17 cellular contexts compared by ENCODE assay signal in the genomic region with DNA sequence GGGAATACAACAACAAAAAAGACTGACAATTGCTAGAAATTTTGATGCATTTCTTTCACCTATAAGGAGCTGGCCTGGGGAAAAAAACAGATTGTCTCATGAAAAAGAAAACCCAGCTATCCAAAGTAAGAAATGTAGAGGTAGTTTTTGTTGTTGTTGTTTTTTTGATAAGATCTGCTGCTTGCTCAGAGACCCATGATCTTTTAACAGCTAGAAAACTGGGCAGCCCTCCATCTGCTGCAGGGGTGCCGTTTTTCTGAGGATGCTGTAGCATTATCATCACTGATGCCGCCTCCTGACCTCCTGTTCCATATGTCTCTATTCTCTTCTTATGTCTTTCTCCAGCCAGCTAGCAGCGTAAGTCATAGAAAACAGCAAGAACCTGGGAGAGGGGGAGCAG.
DNase-seq lines count a peak whose midpoint lies in the region; ATAC-seq, FAIRE-seq and TF ChIP-seq lines count a peak whose summit lies in the region.
"Had no signal": no experiment of that assay in that cellular context is flagged by ENCODE, and none has a peak within 500 bp of the region (broad histone marks: within the 10 kb centered on the region; RNA-seq: fewer than 3 reads in every experiment).

No MANE protein-coding gene starts in this region.

- H3K9me2 ChIP-seq in GM23338 (ENCODE audit: insufficient read depth) (no peaks in the 10 kb centered on the region), GM23248 (ENCODE audit: insufficient read depth) (no peaks in the 10 kb centered on the region)

- H3K56ac ChIP-seq in H1 (replicated peaks; ENCODE audit: insufficient read length, low read depth, low read length), result no peak overlapping the region

- no peak overlapping the region for H3K18ac ChIP-seq in H1 (ENCODE audit: extremely low read depth, low read length)

- H3K27me3 Mint-ChIP-seq in GM23338 (ENCODE audit: insufficient read depth, low read depth, poor library complexity), result peaks cover 2% of the 10 kb centered on the region
- H3K27me3 Mint-ChIP-seq in nephron progenitor cell (ENCODE audit: low read depth, poor library complexity), result no peaks in the 10 kb centered on the region
- H3K27me3 Mint-ChIP-seq: B cell had no signal

- H3K79me2 ChIP-seq in GM23338 (replicated peaks; ENCODE audit: insufficient read depth) (no peaks in the 10 kb centered on the region), H1 (ENCODE audit: control insufficient read depth in 1 of 2, insufficient read depth in 2 of 2, low read length in 2 of 2) (no peaks in the 10 kb centered on the region), GM23248 (ENCODE audit: insufficient read depth) (no peaks in the 10 kb centered on the region)

- H3K9ac ChIP-seq in H1 (replicated peaks in 1 of 4; ENCODE audit: extremely low read depth in 1 of 4, low read depth in 3 of 4, low read length in 3 of 4) (no peak overlapping the region), GM23248 (no peak overlapping the region)

- no peaks in the 10 kb centered on the region for H3K23me2 ChIP-seq in H1 (ENCODE audit: low read depth, low read length)

- no peak overlapping the region for H2BK12ac ChIP-seq in H1 (ENCODE audit: low read depth, low read length)

- no peak overlapping the region for H3K23ac ChIP-seq in H1 (ENCODE audit: insufficient read length)

- no peak for FAIRE-seq in H1 (lab: Jason Lieb, UNC)
- FAIRE-seq: A204.1, D721Med, GM12891 had no signal

- H4K8ac ChIP-seq in H1 (ENCODE audit: extremely low read depth, insufficient read depth, low read length), result no peak overlapping the region

- H4K20me1 ChIP-seq in GM23338 (replicated peaks; ENCODE audit: insufficient read depth), result no peaks in the 10 kb centered on the region
- H4K20me1 ChIP-seq in H1 (replicated peaks in 1 of 2; ENCODE audit: control insufficient read depth in 1 of 2, insufficient read depth in 2 of 2, low read length in 2 of 2), result no peaks in the 10 kb centered on the region
- H4K20me1 ChIP-seq in GM23248 (ENCODE audit: insufficient read depth), result no peaks in the 10 kb centered on the region

- H3K36me3 ChIP-seq in GM23338 (ENCODE audit: insufficient read depth), result no peaks in the 10 kb centered on the region
- H3K36me3 ChIP-seq in H1 (ENCODE audit: control insufficient read depth in 2 of 4, insufficient read depth in 4 of 4, low read length in 3 of 4), result no peaks in the 10 kb centered on the region
- H3K36me3 ChIP-seq in GM23248 (ENCODE audit: low read depth), result no peaks in the 10 kb centered on the region

- ATAC-seq in GM23338, result peak; percentile 48; the same call in 1 of the 3 replicates
- no peak for ATAC-seq in GM18502 (IDR thresholded peaks at IDR 0.05; ENCODE audit: poor library complexity, unreplicated experiment)
- ATAC-seq in esophagus mucosa, result no peak
- ATAC-seq: CD8-positive, alpha-beta T cell had no signal

- H3K27ac Mint-ChIP-seq in GM23338, result no peak overlapping the region
- peak overlapping the region; percentile 26 for H3K27ac Mint-ChIP-seq in nephron progenitor cell
- H3K27ac Mint-ChIP-seq: B cell; CD8-positive, alpha-beta T cell had no signal

- TF ChIP-seq EP300 in H1 (IDR thresholded peaks at IDR 0.05; ENCODE audit: borderline replicate concordance in 1 of 2, low read depth in 2 of 2, low read length in 2 of 2), result no peak

- H2BK20ac ChIP-seq in H1 (ENCODE audit: low read length), result no peak overlapping the region

- no peak for TF ChIP-seq POLR2A in H1 (IDR thresholded peaks at IDR 0.05; ENCODE audit: control extremely low read depth in 1 of 2, low read depth in 2 of 2, low read length in 2 of 2)

- H3K9me3 ChIP-seq in H1 (ENCODE audit: insufficient read depth in 2 of 2, low read depth in 1 of 2, low read length in 1 of 2) (no peaks in the 10 kb centered on the region), GM23248 (ENCODE audit: low read depth) (no peaks in the 10 kb centered on the region)

- TF ChIP-seq CTCF in GM23338 (conservative IDR thresholded peaks at IDR 0.05; ENCODE audit: low read depth in 2 of 2) (no peak), H1 (IDR thresholded peaks at IDR 0.05; ENCODE audit: control extremely low read depth in 1 of 3, insufficient read depth in 1 of 3, low read depth in 1 of 3, low read length in 3 of 3) (no peak), nephron progenitor cell (IDR thresholded peaks at IDR 0.05) (no peak)

- no peak overlapping the region for H3K4me3 Mint-ChIP-seq in GM23338
- no peak overlapping the region for H3K4me3 Mint-ChIP-seq in nephron progenitor cell
- H3K4me3 Mint-ChIP-seq: B cell; CD8-positive, alpha-beta T cell had no signal

- H4K5ac ChIP-seq in H1 (ENCODE audit: insufficient read length, low read depth, low read length), result no peak overlapping the region

- TF ChIP-seq RAD21 in H1 (IDR thresholded peaks at IDR 0.05 in 1 of 2, conservative IDR thresholded peaks at IDR 0.05 in 1 of 2; ENCODE audit: low read depth in 2 of 2, low read length in 2 of 2), result no peak

- H3K4me2 ChIP-seq in GM23338, result no peak overlapping the region
- no peak overlapping the region for H3K4me2 ChIP-seq in H1 (ENCODE audit: insufficient read depth in 1 of 2, low read depth in 2 of 2, low read length in 2 of 2)
- no peak overlapping the region for H3K4me2 ChIP-seq in GM23248 (ENCODE audit: unreplicated experiment)

- no peak overlapping the region for H3K4ac ChIP-seq in H1 (replicated peaks; ENCODE audit: insufficient read length, low read depth, low read length)

- POLR2A ChIA-PET in H1 (lab: Charles Lee; ENCODE audit: partially characterized antibody), result no interaction called here

- H3K4me1 Mint-ChIP-seq in GM23338, result peaks cover 16% of the 10 kb centered on the region
- H3K4me1 Mint-ChIP-seq in nephron progenitor cell, result peaks cover 16% of the 10 kb centered on the region
- H3K4me1 Mint-ChIP-seq: B cell had no signal

- CTCF ChIA-PET in H1 (lab: Charles Lee; ENCODE audit: partially characterized antibody), result interaction anchor here (1.3 to 1.4 kb wide), 3 partner anchors 9 to 46 kb away, joined by 3 read pairs; no protein-coding TSS in a partner anchor

- H2AFZ ChIP-seq in GM23338 (peak overlapping the region; percentile 70; the same call in 1 of the 2 replicates), H1 (ENCODE audit: low read length) (peak overlapping the region; percentile 41; the same call in 1 of the 2 replicates), GM23248 (no peak overlapping the region)

- H2BK15ac ChIP-seq in H1 (ENCODE audit: low read length), result no peak overlapping the region

- H4K91ac ChIP-seq in H1 (replicated peaks; ENCODE audit: insufficient read length, low read length), result no peak overlapping the region

- H2BK5ac ChIP-seq in H1 (ENCODE audit: low read depth, low read length), result no peak overlapping the region

- H3K36me3 Mint-ChIP-seq in GM23338 (ENCODE audit: low read depth), result no peaks in the 10 kb centered on the region
- H3K36me3 Mint-ChIP-seq in nephron progenitor cell (ENCODE audit: low read depth), result no peaks in the 10 kb centered on the region
- H3K36me3 Mint-ChIP-seq: CD8-positive, alpha-beta T cell had no signal

- H2AK5ac ChIP-seq in H1 (ENCODE audit: low read depth, low read length), result no peak overlapping the region

- no peaks in the 10 kb centered on the region for H3K27me3 ChIP-seq in GM23338 (ENCODE audit: insufficient read depth)
- H3K27me3 ChIP-seq in H1 (replicated peaks in 1 of 4; ENCODE audit: control insufficient read depth in 3 of 4, extremely low read depth in 1 of 4, insufficient read depth in 3 of 4, low read length in 3 of 4), result no peaks in the 10 kb centered on the region
- no peaks in the 10 kb centered on the region for H3K27me3 ChIP-seq in GM23248 (replicated peaks; ENCODE audit: insufficient read depth)

- no peaks in the 10 kb centered on the region for H3K79me1 ChIP-seq in H1 (ENCODE audit: low read depth, low read length)

- no peak overlapping the region for H2BK120ac ChIP-seq in H1 (replicated peaks; ENCODE audit: low read depth, low read length)

- 73% methylated on average over 3 of the region's 3 CpGs; no CpG with 5 or more reads in 1 of the 2 experiments for WGBS in H1 (ENCODE audit: extremely low coverage in 1 of 2, insufficient coverage in 1 of 2, insufficient read length in 1 of 2, insufficient replicate concordance in 2 of 2, low coverage in 1 of 2, low lambda C conversion rate in 2 of 2, missing lambda C conversion rate in 1 of 2), 2 experiments
- WGBS in GM23248 (ENCODE audit: low coverage in 1 of 2, low lambda C conversion rate in 2 of 2, missing lambda C conversion rate in 2 of 2), 2 experiments, result 81 to 85% methylated on average over 3 of the region's 3 CpGs

- DNase-seq in DMS 273 (lab: John Stamatoyannopoulos, UW; ENCODE audit: unreplicated experiment) (peak; percentile 66), GM23338 (ENCODE audit: low spot score) (no peak), H1 (ENCODE audit: low read depth in 1 of 2, low spot score in 2 of 2) (no peak), nephron progenitor cell (no peak), GM23248 (no peak)
- DNase-seq in activated CD4-positive, alpha-beta T cell treated with anti-CD3 and anti-CD28 coated beads for 1 hour, result no peak
- DNase-seq: CD8-positive, alpha-beta T cell; COR-L47; HCEC 1CT had no signal

- H3K27ac ChIP-seq in GM23338 (ENCODE audit: low read depth) (no peak overlapping the region), H1 (ENCODE audit: low read depth, low read length) (no peak overlapping the region), GM23248 (no peak overlapping the region)
- H3K27ac ChIP-seq: C4-2B, HL-60 had no signal

- H3K4me1 ChIP-seq in GM23338 (ENCODE audit: insufficient read depth) (no peaks in the 10 kb centered on the region), H1 (replicated peaks in 1 of 4; ENCODE audit: control insufficient read depth in 3 of 4, insufficient read depth in 4 of 4, low read length in 3 of 4) (no peaks in the 10 kb centered on the region), GM23248 (ENCODE audit: insufficient read depth) (no peaks in the 10 kb centered on the region)

- no peak overlapping the region for H3K4me3 ChIP-seq in GM23338
- no peak overlapping the region for H3K4me3 ChIP-seq in H1 (ENCODE audit: extremely low read depth in 1 of 4, insufficient read depth in 2 of 4, low read depth in 3 of 4, low read length in 4 of 4)
- H3K4me3 ChIP-seq in GM23248, result no peak overlapping the region

- H3K9me3 Mint-ChIP-seq in GM23338, result no peaks in the 10 kb centered on the region
- H3K9me3 Mint-ChIP-seq in nephron progenitor cell, result no peaks in the 10 kb centered on the region
- H3K9me3 Mint-ChIP-seq: CD8-positive, alpha-beta T cell had no signal

- no peak overlapping the region for H3K14ac ChIP-seq in H1 (ENCODE audit: insufficient read length)

- in situ Hi-C loops in GM23248 (cut with MboI), result no loop called here

- no peaks in the 10 kb centered on the region for H3F3A ChIP-seq in GM23338 (replicated peaks; ENCODE audit: low read depth)
- H3F3A ChIP-seq in GM23248 (ENCODE audit: insufficient read depth), result no peaks in the 10 kb centered on the region

TF ChIP-seq in GM23338, 12 proteins besides CTCF, POLR2A, EP300 and RAD21 (continues in another document):
- no peak for TF ChIP-seq POLR2AphosphoS5 (IDR thresholded peaks at IDR 0.05; ENCODE audit: low read depth)

TF ChIP-seq in H1, 55 proteins besides CTCF, POLR2A, EP300 and RAD21 (continues in another document):
- no peak for TF ChIP-seq HDAC2 (IDR thresholded peaks at IDR 0.05; ENCODE audit: borderline replicate concordance in 1 of 2, low read depth in 2 of 2, low read length in 2 of 2)
- TF ChIP-seq CBX5 (IDR thresholded peaks at IDR 0.05; ENCODE audit: low read depth, low read length), result no peak
